Comparison of ENCODE assay signal across 28 cellular contexts in genomic region chr16:16112450-16113053, GRCh38.
"Had no signal": no experiment of that assay in that cellular context is flagged by ENCODE, and none has a peak within 500 bp of the region (broad histone marks: within the 10 kb centered on the region; RNA-seq: fewer than 3 reads in every experiment).

No MANE protein-coding gene starts in this region.

- DNase-seq: colonic mucosa; cortex of kidney; effector CD8-positive, alpha-beta T cell; effector memory CD8-positive, alpha-beta T cell; endodermal cell; erythroblast; esophagus squamous epithelium; foreskin fibroblast; foreskin melanocyte; gastrocnemius medialis; glutamatergic neuron; head of caudate nucleus; hypothalamus; immature natural killer cell; islet precursor cell; kidney; kidney glomerular epithelial cell; left colon; left ventricle myocardium inferior; lower lobe of right lung; mesenchymal stem cell; mucosa of descending colon; naive B cell had no signal

- H3K4me2 ChIP-seq: hepatocyte had no signal

- H3K27me3 ChIP-seq: colonic mucosa, esophagus squamous epithelium, gastrocnemius medialis, hepatocyte had no signal

- FAIRE-seq: endometrium, kidney had no signal

- ATAC-seq: effector memory CD8-positive, alpha-beta T cell; esophagus mucosa; gastrocnemius medialis; left colon; left lobe of liver; lower lobe of right lung; mucosa of descending colon had no signal

- H3K79me2 ChIP-seq: hepatocyte had no signal

- H3K9me3 ChIP-seq: colonic mucosa, gastrocnemius medialis, lower lobe of right lung, mucosa of descending colon had no signal

- H3K4me1 ChIP-seq: colonic mucosa, esophagus squamous epithelium, gastrocnemius medialis, left ventricle myocardium inferior, lower lobe of right lung had no signal

- H3K4me3 ChIP-seq: colonic mucosa, esophagus squamous epithelium, gastrocnemius medialis, hepatocyte, left ventricle myocardium inferior, lower lobe of right lung, mucosa of descending colon had no signal

- H3K27ac ChIP-seq: colonic mucosa, epithelial cell of prostate, esophagus squamous epithelium, gastrocnemius medialis, hepatocyte, left ventricle myocardium inferior, lower lobe of right lung had no signal

- H2AFZ ChIP-seq: hepatocyte had no signal
